Comparison of ENCODE assay signal across 1 cellular context in the genomic region with DNA sequence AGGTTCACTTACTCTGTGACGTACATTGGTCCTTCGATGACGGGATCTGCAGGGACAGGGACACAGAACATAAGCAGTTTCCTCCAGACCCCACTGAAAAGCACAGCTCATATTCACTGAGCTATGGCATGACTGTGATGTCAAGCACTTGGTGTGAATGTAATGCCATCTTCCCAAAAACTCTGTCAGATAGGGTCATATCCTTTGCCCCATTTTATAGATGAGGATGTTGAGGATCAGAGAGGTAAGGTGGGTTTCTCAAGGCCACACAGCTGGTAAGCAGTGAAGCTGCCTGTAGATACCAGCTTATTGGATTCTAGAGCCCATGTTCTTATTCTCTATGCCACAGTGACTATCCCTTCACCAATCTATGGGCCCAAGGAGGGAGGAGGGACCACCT.
TF ChIP-seq lines count a peak whose summit lies in the region.

No MANE protein-coding gene starts in this region.

TF ChIP-seq in K562, 482 proteins besides CTCF, POLR2A, EP300 and RAD21:
- peak; percentile 74; the same call in 1 of the 2 replicates for TF ChIP-seq BCOR (IDR thresholded peaks at IDR 0.05)
- TF ChIP-seq RBM25 (IDR thresholded peaks at IDR 0.05; ENCODE audit: low read depth, low read length, severe bottlenecking), result peak; percentile 64
- no peak for TF ChIP-seq ZNF507 (tag; conservative IDR thresholded peaks at IDR 0.05)
- TF ChIP-seq PRPF4 (IDR thresholded peaks at IDR 0.05; ENCODE audit: insufficient read depth, low read depth, low read length, poor library complexity, severe bottlenecking), result no peak
TF ChIP-seq in K562: peak in this region for 2.
